ENCODE assay signal across 26 cellular contexts in genomic region chr12:133083345-133083744, GRCh38. TPM values are rescaled to one million over a fixed set of nuclear protein-coding genes. Genes with fewer than 3 reads are reported as not detected.
DNase-seq lines count a peak whose midpoint lies in the region; ATAC-seq, FAIRE-seq and TF ChIP-seq lines count a peak whose summit lies in the region.
"Had no signal": no experiment of that assay in that cellular context is flagged by ENCODE, and none has a peak within 500 bp of the region (broad histone marks: within the 10 kb centered on the region; RNA-seq: fewer than 3 reads in every experiment).

No MANE protein-coding gene starts in this region.

- FAIRE-seq in GM12891 (lab: Jason Lieb, UNC): no peak
- FAIRE-seq: HepG2 had no signal

- no peak for DNase-seq in activated CD8-positive, alpha-beta T cell treated with anti-CD3 and anti-CD28 coated beads for 36 hours
- no peak for DNase-seq in activated CD8-positive, alpha-beta T cell treated with anti-CD3 and anti-CD28 coated beads, Interleukin-2, amount 10 ng/mL, durations not matched to agents 7 days and 5 days
- DNase-seq in GM12891 (ENCODE audit: insufficient read length, low spot score): no peak
- DNase-seq in progenitor cell of endocrine pancreas (ENCODE audit: low spot score, unreplicated experiment): no peak
- DNase-seq in DMS114 treated with DMSO at 0.1 percent for 48 hours (lab: John Stamatoyannopoulos, UW; ENCODE audit: unreplicated experiment): no peak
- no peak for DNase-seq in activated CD8-positive, alpha-beta memory T cell treated with anti-CD3 and anti-CD28 coated beads, Interleukin-2, amount 50 U/mL, for 48 hours
- DNase-seq: 8988T; BE2C; Calu3; CD8-positive, alpha-beta T cell; DMS53; EL; H7; HFFc6; KG1; MV-4-11; NCI-H1417; NCI-H187 treated with DMSO at 0.1 percent for 48 hours; NCI-H2227 treated with DMSO at 0.1 percent for 48 hours; NCI-H524; NCI-H82; OCI-M1; SHP77 had no signal

- H3K4me1 Mint-ChIP-seq in activated CD8-positive, alpha-beta T cell treated with anti-CD3 and anti-CD28 coated beads for 36 hours (ENCODE audit: low read depth): peaks cover 16% of the 10 kb centered on the region
- H3K4me1 Mint-ChIP-seq in activated CD8-positive, alpha-beta T cell treated with anti-CD3 and anti-CD28 coated beads, Interleukin-2, amount 10 ng/mL, durations not matched to agents 7 days and 5 days (ENCODE audit: low read depth): peaks cover 16% of the 10 kb centered on the region
- peaks cover 11% of the 10 kb centered on the region for H3K4me1 Mint-ChIP-seq in brain
- H3K4me1 Mint-ChIP-seq in progenitor cell of endocrine pancreas (ENCODE audit: low read depth): no peaks in the 10 kb centered on the region

- H3K36me3 Mint-ChIP-seq in activated CD8-positive, alpha-beta T cell treated with anti-CD3 and anti-CD28 coated beads for 36 hours (ENCODE audit: low read depth): peaks cover 74% of the 10 kb centered on the region
- H3K36me3 Mint-ChIP-seq in activated CD8-positive, alpha-beta T cell treated with anti-CD3 and anti-CD28 coated beads, Interleukin-2, amount 10 ng/mL, durations not matched to agents 7 days and 5 days (ENCODE audit: low read depth): peaks cover 77% of the 10 kb centered on the region
- H3K36me3 Mint-ChIP-seq in brain (peaks cover 75% of the 10 kb centered on the region), progenitor cell of endocrine pancreas (ENCODE audit: insufficient read depth) (peaks cover 68% of the 10 kb centered on the region)

- CTCF ChIA-PET in activated CD8-positive, alpha-beta T cell treated with anti-CD3 and anti-CD28 coated beads for 36 hours (lab: Charles Lee): interaction anchor here (0.6 kb wide), 1 partner anchor 121 kb away, joined by 5 read pairs; no protein-coding TSS in a partner anchor
- CTCF ChIA-PET in activated CD8-positive, alpha-beta T cell treated with anti-CD3 and anti-CD28 coated beads, Interleukin-2, amount 10 ng/mL, durations not matched to agents 7 days and 5 days (lab: Charles Lee): interaction anchor here (0.5 kb wide), 1 partner anchor 96 kb away, joined by 3 read pairs; no protein-coding TSS in a partner anchor

- H3K27ac Mint-ChIP-seq in activated CD8-positive, alpha-beta T cell treated with anti-CD3 and anti-CD28 coated beads for 36 hours: peak overlapping the region; percentile 15
- no peak overlapping the region for H3K27ac Mint-ChIP-seq in activated CD8-positive, alpha-beta T cell treated with anti-CD3 and anti-CD28 coated beads, Interleukin-2, amount 10 ng/mL, durations not matched to agents 7 days and 5 days
- no peak overlapping the region for H3K27ac Mint-ChIP-seq in brain
- H3K27ac Mint-ChIP-seq in progenitor cell of endocrine pancreas: peak overlapping the region; percentile 87
- H3K27ac Mint-ChIP-seq: CD8-positive, alpha-beta T cell; HFFc6 had no signal

- TF ChIP-seq CTCF in activated CD8-positive, alpha-beta T cell treated with anti-CD3 and anti-CD28 coated beads for 36 hours (IDR thresholded peaks at IDR 0.05): no peak
- TF ChIP-seq CTCF in brain (conservative IDR thresholded peaks at IDR 0.05): no peak
- no peak for TF ChIP-seq CTCF in progenitor cell of endocrine pancreas (IDR thresholded peaks at IDR 0.05; ENCODE audit: unreplicated experiment)

- POLR2A ChIA-PET in activated CD8-positive, alpha-beta T cell treated with anti-CD3 and anti-CD28 coated beads for 36 hours (lab: Charles Lee): no interaction called here
- POLR2A ChIA-PET in activated CD8-positive, alpha-beta T cell treated with anti-CD3 and anti-CD28 coated beads, Interleukin-2, amount 10 ng/mL, durations not matched to agents 7 days and 5 days (lab: Charles Lee): no interaction called here

- no peak overlapping the region for H3K4me3 Mint-ChIP-seq in activated CD8-positive, alpha-beta T cell treated with anti-CD3 and anti-CD28 coated beads for 36 hours
- H3K4me3 Mint-ChIP-seq in activated CD8-positive, alpha-beta T cell treated with anti-CD3 and anti-CD28 coated beads, Interleukin-2, amount 10 ng/mL, durations not matched to agents 7 days and 5 days: no peak overlapping the region
- H3K4me3 Mint-ChIP-seq in brain (peak overlapping the region in 3 of 5 experiments; percentile 19 to 30 (median 21)), progenitor cell of endocrine pancreas (ENCODE audit: low read depth) (peak overlapping the region; percentile 5)
- H3K4me3 Mint-ChIP-seq: CD8-positive, alpha-beta T cell; HFFc6 had no signal

- peaks cover 51% of the 10 kb centered on the region for H3K9me3 Mint-ChIP-seq in activated CD8-positive, alpha-beta T cell treated with anti-CD3 and anti-CD28 coated beads for 36 hours
- H3K9me3 Mint-ChIP-seq in activated CD8-positive, alpha-beta T cell treated with anti-CD3 and anti-CD28 coated beads, Interleukin-2, amount 10 ng/mL, durations not matched to agents 7 days and 5 days (ENCODE audit: insufficient read depth): peaks cover 49% of the 10 kb centered on the region
- H3K9me3 Mint-ChIP-seq in brain (peaks cover 63 to 75% (median 71%) of the 10 kb centered on the region in 5 experiments), progenitor cell of endocrine pancreas (ENCODE audit: low read depth) (peaks cover 44% of the 10 kb centered on the region)

- ATAC-seq in activated CD8-positive, alpha-beta T cell treated with anti-CD3 and anti-CD28 coated beads for 36 hours: no peak
- no peak for ATAC-seq in activated CD8-positive, alpha-beta T cell treated with anti-CD3 and anti-CD28 coated beads, Interleukin-2, amount 10 ng/mL, durations not matched to agents 7 days and 5 days
- ATAC-seq in GM19328 (IDR thresholded peaks at IDR 0.05; ENCODE audit: unreplicated experiment): no peak
- ATAC-seq: CD8-positive, alpha-beta T cell; HepG2 had no signal

- intact Hi-C loops in activated CD8-positive, alpha-beta T cell treated with anti-CD3 and anti-CD28 coated beads for 36 hours (cut with micrococcal nuclease): no loop called here

- H3K27me3 Mint-ChIP-seq in activated CD8-positive, alpha-beta T cell treated with anti-CD3 and anti-CD28 coated beads for 36 hours: no peaks in the 10 kb centered on the region
- no peaks in the 10 kb centered on the region for H3K27me3 Mint-ChIP-seq in activated CD8-positive, alpha-beta T cell treated with anti-CD3 and anti-CD28 coated beads, Interleukin-2, amount 10 ng/mL, durations not matched to agents 7 days and 5 days (ENCODE audit: low read depth)
- no peaks in the 10 kb centered on the region for H3K27me3 Mint-ChIP-seq in brain
- H3K27me3 Mint-ChIP-seq in progenitor cell of endocrine pancreas: no peaks in the 10 kb centered on the region

- TF ChIP-seq POLR2A in GM12891 (IDR thresholded peaks at IDR 0.05; ENCODE audit: low read depth, low read length): no peak

TF ChIP-seq in GM12891, 5 proteins besides CTCF, POLR2A, EP300 and RAD21:
- no peak for TF ChIP-seq POU2F2 (IDR thresholded peaks at IDR 0.05; ENCODE audit: low read depth, low read length)
- no peak for TF ChIP-seq TAF1 (IDR thresholded peaks at IDR 0.05; ENCODE audit: low read depth, low read length)
- TF ChIP-seq SPI1 (IDR thresholded peaks at IDR 0.05; ENCODE audit: low read depth, low read length): peak; percentile 80
- TF ChIP-seq POLR2AphosphoS5 (IDR thresholded peaks at IDR 0.05; ENCODE audit: low read depth, low read length): no peak

RNA-seq across cellular contexts. Expression of gene ZNF140, which starts 2.6 kb away (rescaled TPM):
- total RNA-seq in activated CD8-positive, alpha-beta T cell treated with anti-CD3 and anti-CD28 coated beads for 36 hours: 10 to 100 TPM; 10.6 to 12.3 TPM
- 10 to 100 TPM; 14.1 to 17.1 TPM for total RNA-seq in activated CD8-positive, alpha-beta T cell treated with anti-CD3 and anti-CD28 coated beads, Interleukin-2, amount 10 ng/mL, durations not matched to agents 7 days and 5 days
- polyA plus RNA-seq in GM12891 (2012; ENCODE audit: low read depth, missing spikeins): 6.9 TPM
- 10.1 TPM for polyA plus RNA-seq in brain (ENCODE audit: insufficient read depth, low read depth, low replicate concordance)
- 28.5 and 30.2 TPM in 2 replicates for total RNA-seq in progenitor cell of endocrine pancreas

RNA-seq across cellular contexts. Expression of gene ZNF84, which starts 46.0 kb away (rescaled TPM):
- 10 to 100 TPM; 23.5 to 24.1 TPM for total RNA-seq in activated CD8-positive, alpha-beta T cell treated with anti-CD3 and anti-CD28 coated beads for 36 hours
- 10 to 100 TPM; 27.2 to 28.7 TPM for total RNA-seq in activated CD8-positive, alpha-beta T cell treated with anti-CD3 and anti-CD28 coated beads, Interleukin-2, amount 10 ng/mL, durations not matched to agents 7 days and 5 days
- polyA plus RNA-seq in GM12891 (2012; ENCODE audit: low read depth, missing spikeins): 9.1 TPM
- 5.0 TPM for polyA plus RNA-seq in brain (ENCODE audit: insufficient read depth, low read depth, low replicate concordance)
- 102 and 103 TPM in 2 replicates for total RNA-seq in progenitor cell of endocrine pancreas

RNA-seq across cellular contexts. Expression of gene ZNF891, which starts 46.7 kb away (rescaled TPM):
- 1 to 10 TPM; 1.7 to 1.8 TPM for total RNA-seq in activated CD8-positive, alpha-beta T cell treated with anti-CD3 and anti-CD28 coated beads for 36 hours
- 1 to 10 TPM; 1.9 to 2.3 TPM for total RNA-seq in activated CD8-positive, alpha-beta T cell treated with anti-CD3 and anti-CD28 coated beads, Interleukin-2, amount 10 ng/mL, durations not matched to agents 7 days and 5 days
- 0.23 TPM for polyA plus RNA-seq in GM12891 (2012; ENCODE audit: low read depth, missing spikeins)
- polyA plus RNA-seq in brain (ENCODE audit: insufficient read depth, low read depth, low replicate concordance): 0.36 TPM
- total RNA-seq in progenitor cell of endocrine pancreas: 5.9 and 6.8 TPM in 2 replicates

RNA-seq across cellular contexts. Expression of gene ZNF10, which starts 47.1 kb away (rescaled TPM):
- total RNA-seq in activated CD8-positive, alpha-beta T cell treated with anti-CD3 and anti-CD28 coated beads for 36 hours: 1 to 10 TPM; 6.0 to 7.2 TPM
- total RNA-seq in activated CD8-positive, alpha-beta T cell treated with anti-CD3 and anti-CD28 coated beads, Interleukin-2, amount 10 ng/mL, durations not matched to agents 7 days and 5 days: 1 to 10 TPM; 8.1 to 8.5 TPM
- 3.3 TPM for polyA plus RNA-seq in GM12891 (2012; ENCODE audit: low read depth, missing spikeins)
- polyA plus RNA-seq in brain (ENCODE audit: insufficient read depth, low read depth, low replicate concordance): 3.6 TPM
- total RNA-seq in progenitor cell of endocrine pancreas: 24.6 and 26.1 TPM in 2 replicates

Comparison
In these comparisons a context has a peak if more than half of its experiments do, and no peak if none do; other contexts are left out.
1. H3K27ac Mint-ChIP-seq: peak in activated CD8-positive, alpha-beta T cell treated with anti-CD3 and anti-CD28 coated beads for 36 hours (single experiment) and progenitor cell of endocrine pancreas (single experiment); none in activated CD8-positive, alpha-beta T cell treated with anti-CD3 and anti-CD28 coated beads, Interleukin-2, amount 10 ng/mL, durations not matched to agents 7 days and 5 days (single experiment) and brain (0 of 5).
2. H3K4me3 Mint-ChIP-seq: peak in brain (3 of 5) and progenitor cell of endocrine pancreas (single experiment); none in activated CD8-positive, alpha-beta T cell treated with anti-CD3 and anti-CD28 coated beads for 36 hours (single experiment) and activated CD8-positive, alpha-beta T cell treated with anti-CD3 and anti-CD28 coated beads, Interleukin-2, amount 10 ng/mL, durations not matched to agents 7 days and 5 days (single experiment).